11 cellular contexts compared by ENCODE assay signal in genomic region chr15:95286911-95287769, GRCh38.
DNase-seq lines count a peak whose midpoint lies in the region; ATAC-seq and TF ChIP-seq lines count a peak whose summit lies in the region.
"Had no signal": no experiment of that assay in that cellular context is flagged by ENCODE, and none has a peak within 500 bp of the region (broad histone marks: within the 10 kb centered on the region; RNA-seq: fewer than 3 reads in every experiment).

No MANE protein-coding gene starts in this region.

- peak; percentile 85 for ATAC-seq in GM23338
- no peak for ATAC-seq in CD4-positive, alpha-beta T cell (ENCODE audit: poor library complexity)

- H3K36me3 ChIP-seq in ES-I3 (ENCODE audit: insufficient read depth, low read length) (no peaks in the 10 kb centered on the region), GM23338 (ENCODE audit: insufficient read depth) (no peaks in the 10 kb centered on the region)
- H3K36me3 ChIP-seq: WERI-Rb-1 had no signal

- H3K27me3 ChIP-seq in GM23338 (ENCODE audit: insufficient read depth), result peaks cover 5% of the 10 kb centered on the region; the same call in 1 of the 2 replicates
- no peaks in the 10 kb centered on the region for H3K27me3 ChIP-seq in CD4-positive, alpha-beta T cell (ENCODE audit: control insufficient read depth, insufficient read depth, low read length)

- intact Hi-C loops in CD4-positive, alpha-beta T cell (cut with DNase I, micrococcal nuclease), result no loop called here

- H3K4me1 ChIP-seq in ES-I3 (ENCODE audit: insufficient read depth, low read length) (peaks cover 9% of the 10 kb centered on the region; the same call in 1 of the 2 replicates), GM23338 (ENCODE audit: insufficient read depth) (peaks cover 37% of the 10 kb centered on the region)

- no peaks in the 10 kb centered on the region for H3K79me2 ChIP-seq in GM23338 (replicated peaks; ENCODE audit: insufficient read depth)

- H3K9ac ChIP-seq in ES-I3 (ENCODE audit: low read depth, low read length), result peak overlapping the region; percentile 45; the same call in 1 of the 2 replicates

- H3K27ac ChIP-seq in GM23338 (ENCODE audit: low read depth), result no peak overlapping the region
- H3K27ac ChIP-seq in CD4-positive, alpha-beta T cell (ENCODE audit: low read depth, low read length), result no peak overlapping the region
- H3K27ac ChIP-seq: WERI-Rb-1 had no signal

- no peaks in the 10 kb centered on the region for H3F3A ChIP-seq in GM23338 (replicated peaks; ENCODE audit: low read depth)

- H3K27ac Mint-ChIP-seq in GM23338, result no peak overlapping the region
- peak overlapping the region; percentile 87 to 97 (median 95) for H3K27ac Mint-ChIP-seq in nephron
- no peak overlapping the region for H3K27ac Mint-ChIP-seq in CD4-positive, alpha-beta T cell
- H3K27ac Mint-ChIP-seq: B cell had no signal

- POLR2A ChIA-PET in CD4-positive, alpha-beta T cell (lab: Charles Lee), result no interaction called here

- TF ChIP-seq CTCF in GM23338 (conservative IDR thresholded peaks at IDR 0.05; ENCODE audit: low read depth in 2 of 2), result no peak
- no peak for TF ChIP-seq CTCF in nephron (IDR thresholded peaks at IDR 0.05; ENCODE audit: unreplicated experiment in 3 of 3)
- no peak for TF ChIP-seq CTCF in CD4-positive, alpha-beta T cell (IDR thresholded peaks at IDR 0.05)

- H3K36me3 Mint-ChIP-seq in GM23338 (ENCODE audit: low read depth) (no peaks in the 10 kb centered on the region), nephron (ENCODE audit: low read depth) (no peaks in the 10 kb centered on the region)
- no peaks in the 10 kb centered on the region for H3K36me3 Mint-ChIP-seq in CD4-positive, alpha-beta T cell (ENCODE audit: low read depth)

- no peaks in the 10 kb centered on the region for H3K9me3 ChIP-seq in ES-I3 (ENCODE audit: control insufficient read depth, insufficient read depth, low read length)
- H3K9me3 ChIP-seq in CD4-positive, alpha-beta T cell (ENCODE audit: control insufficient read depth, low read length), result no peaks in the 10 kb centered on the region

- CTCF ChIA-PET in CD4-positive, alpha-beta T cell (lab: Charles Lee), result interaction anchor here (0.7 kb wide), 1 partner anchor 10 kb away, joined by 3 read pairs; no protein-coding TSS in a partner anchor

- H3K4me3 Mint-ChIP-seq in GM23338 (peak overlapping the region; percentile 60), nephron (peak overlapping the region; percentile 38 to 64 (median 62))
- H3K4me3 Mint-ChIP-seq in CD4-positive, alpha-beta T cell, result no peak overlapping the region
- H3K4me3 Mint-ChIP-seq: B cell had no signal

- H3K4me1 Mint-ChIP-seq in GM23338, result peaks cover 37% of the 10 kb centered on the region
- peaks cover 86% of the 10 kb centered on the region for H3K4me1 Mint-ChIP-seq in nephron
- H3K4me1 Mint-ChIP-seq in CD4-positive, alpha-beta T cell (ENCODE audit: low read depth), result peaks cover 11% of the 10 kb centered on the region
- H3K4me1 Mint-ChIP-seq: B cell had no signal

- no peaks in the 10 kb centered on the region for H3K9me3 Mint-ChIP-seq in GM23338
- H3K9me3 Mint-ChIP-seq in nephron, result no peaks in the 10 kb centered on the region
- H3K9me3 Mint-ChIP-seq in CD4-positive, alpha-beta T cell, result no peaks in the 10 kb centered on the region

- DNase-seq in GM23338 (ENCODE audit: low spot score) (peak; percentile 54), ecto neural progenitor cell (ENCODE audit: low spot score) (peak; percentile 60), NCI-H748 (lab: John Stamatoyannopoulos, UW; ENCODE audit: unreplicated experiment) (no peak), GM19240 (ENCODE audit: insufficient read length, low spot score) (no peak), UCSD-AML1 (lab: John Stamatoyannopoulos, UW; ENCODE audit: unreplicated experiment) (no peak)
- DNase-seq in CD4-positive, alpha-beta T cell, result no peak
- DNase-seq: activated T-cell treated with anti-CD3 and anti-CD28 coated beads, Interleukin-2, amount 50 U/mL, for 48 hours; WERI-Rb-1 had no signal

- H3K4me2 ChIP-seq in GM23338, result peak overlapping the region; percentile 65

- H3K27me3 Mint-ChIP-seq in GM23338 (ENCODE audit: insufficient read depth, low read depth, poor library complexity) (peaks cover 8% of the 10 kb centered on the region), nephron (ENCODE audit: low read depth) (peaks cover 8% of the 10 kb centered on the region)
- H3K27me3 Mint-ChIP-seq in CD4-positive, alpha-beta T cell, result peaks cover 38% of the 10 kb centered on the region

- H3K9me2 ChIP-seq in GM23338 (ENCODE audit: insufficient read depth), result peaks cover 3% of the 10 kb centered on the region; the same call in 1 of the 2 replicates

- peak overlapping the region; percentile 92 for H2AFZ ChIP-seq in GM23338

- peak overlapping the region; percentile 35 for H3K4me3 ChIP-seq in GM23338

- no peaks in the 10 kb centered on the region for H4K20me1 ChIP-seq in GM23338 (replicated peaks; ENCODE audit: insufficient read depth)

TF ChIP-seq in GM23338, 12 proteins besides CTCF, POLR2A, EP300 and RAD21 (continues in another document):
- TF ChIP-seq REST (IDR thresholded peaks at IDR 0.05; ENCODE audit: unreplicated experiment) (no peak), STAT1 (IDR thresholded peaks at IDR 0.05; ENCODE audit: unreplicated experiment) (no peak), CREB1 (CRISPR knock-in tag; IDR thresholded peaks at IDR 0.05; ENCODE audit: low read depth) (no peak), NANOG (IDR thresholded peaks at IDR 0.05; ENCODE audit: borderline replicate concordance) (no peak), EZH2phosphoT487 (IDR thresholded peaks at IDR 0.05; ENCODE audit: unreplicated experiment) (no peak), ETS1 (IDR thresholded peaks at IDR 0.05) (no peak), POLR2AphosphoS5 (IDR thresholded peaks at IDR 0.05; ENCODE audit: low read depth) (no peak), ZNF114 (CRISPR knock-in tag; IDR thresholded peaks at IDR 0.05) (no peak), JUNB (IDR thresholded peaks at IDR 0.05; ENCODE audit: unreplicated experiment) (no peak), ZNF331 (CRISPR knock-in tag; IDR thresholded peaks at IDR 0.05; ENCODE audit: low read depth) (no peak)

Comparison
In these comparisons a context has a peak if more than half of its experiments do, and no peak if none do; other contexts are left out.
1. DNase-seq: peak in GM23338 (single experiment) and ecto neural progenitor cell (single experiment); none in NCI-H748 (single experiment), GM19240 (single experiment), UCSD-AML1 (single experiment) and CD4-positive, alpha-beta T cell (0 of 10).
2. H3K27ac Mint-ChIP-seq: peak in nephron (3 of 3); none in GM23338 (single experiment) and CD4-positive, alpha-beta T cell (single experiment).